In genomic region chr10:89643812-89644690, GRCh38 we compare ENCODE assay signal across 8 cellular contexts. TPM values are rescaled to one million over a fixed set of nuclear protein-coding genes. Genes with fewer than 3 reads are reported as not detected.
DNase-seq lines count a peak whose midpoint lies in the region; ATAC-seq lines count a peak whose summit lies in the region.

No MANE protein-coding gene starts in this region.

- peaks cover 8 to 11% (median 10%) of the 10 kb centered on the region in 4 donors for H3K4me1 Mint-ChIP-seq in CD4-positive, alpha-beta memory T cell
- H3K4me1 Mint-ChIP-seq in activated CD4-positive, alpha-beta memory T cell treated with anti-CD3 and anti-CD28 coated beads, Interleukin-2, amount 10 ng/mL, durations not matched to agents 7 days and 5 days: peaks cover 10% of the 10 kb centered on the region
- H3K4me1 Mint-ChIP-seq in effector memory CD8-positive, alpha-beta T cell (ENCODE audit: low read depth in 2 of 2): peaks cover 7% of the 10 kb centered on the region in 2 donors

- peak; percentile 83 for ATAC-seq in GM19438 (IDR thresholded peaks at IDR 0.05; ENCODE audit: low read depth, unreplicated experiment)
- peak; percentile 83 for ATAC-seq in HG03565 (IDR thresholded peaks at IDR 0.05; ENCODE audit: unreplicated experiment)
- peak; percentile 86 for ATAC-seq in effector memory CD8-positive, alpha-beta T cell (replicated peaks)

- peak; percentile 74 to 82 (median 75) for DNase-seq in CD4-positive, alpha-beta memory T cell
- peak; percentile 89 for DNase-seq in NCI-H748 treated with DMSO at 0.1 percent for 48 hours (lab: John Stamatoyannopoulos, UW)
- DNase-seq in activated CD4-positive, alpha-beta memory T cell treated with anti-CD3 and anti-CD28 coated beads, Interleukin-2, amount 10 ng/mL, durations not matched to agents 7 days and 5 days: peak; percentile 81
- peak; percentile 48 to 55 (median 53) for DNase-seq in effector memory CD8-positive, alpha-beta T cell
- peak; percentile 83 to 95 for DNase-seq in lung microvascular endothelial cell (ENCODE audit: low read depth in 2 of 2)
- DNase-seq in stimulated activated CD4-positive, alpha-beta T cell treated with anti-CD3 and anti-CD28 coated beads, TNF-alpha, amount 100 ng/mL, for 48 hours (ENCODE audit: low read depth in 3 of 3): peak; percentile 35 to 55 (median 46)

- CTCF ChIA-PET in CD4-positive, alpha-beta memory T cell (lab: Charles Lee; ENCODE audit: partially characterized antibody): interaction anchor here (1.0 to 1.8 kb wide), 5 partner anchors 10 to 1214 kb away, joined by 3 to 8 read pairs (median 3); partner anchors contain the start of genes HTR7 and KIF20B
- CTCF ChIA-PET in activated CD4-positive, alpha-beta memory T cell treated with anti-CD3 and anti-CD28 coated beads, Interleukin-2, amount 10 ng/mL, durations not matched to agents 7 days and 5 days (lab: Charles Lee): interaction anchor here (0.9 to 1.6 kb wide), 4 partner anchors 55 to 1228 kb away, joined by 3 to 7 read pairs (median 3); partner anchors contain the start of genes IFIT5, KIF20B and RPP30

- intact Hi-C loops in CD4-positive, alpha-beta memory T cell (cut with micrococcal nuclease): loop anchor here (1.0 to 10.0 kb wide), 5 partner anchors 29 to 1829 kb away; partner anchors contain the start of genes ATAD1, IFIT5, KIF20B and LIPA

- peaks cover 16% of the 10 kb centered on the region for H3K4me1 ChIP-seq in CD4-positive, alpha-beta memory T cell (ENCODE audit: insufficient read depth, low read length)

- no peaks in the 10 kb centered on the region for H3K36me3 ChIP-seq in CD4-positive, alpha-beta memory T cell (ENCODE audit: insufficient read depth, low read length)

- H3K27me3 Mint-ChIP-seq in CD4-positive, alpha-beta memory T cell: peaks cover 3 to 4% of the 10 kb centered on the region in 2 donors
- peaks cover 7% of the 10 kb centered on the region for H3K27me3 Mint-ChIP-seq in activated CD4-positive, alpha-beta memory T cell treated with anti-CD3 and anti-CD28 coated beads, Interleukin-2, amount 10 ng/mL, durations not matched to agents 7 days and 5 days
- peaks cover 21 to 28% of the 10 kb centered on the region in 2 donors for H3K27me3 Mint-ChIP-seq in effector memory CD8-positive, alpha-beta T cell

- peak overlapping the region; percentile 55 to 75 for H3K4me3 ChIP-seq in CD4-positive, alpha-beta memory T cell (ENCODE audit: low read length in 2 of 2)

- H3K27ac ChIP-seq in CD4-positive, alpha-beta memory T cell (ENCODE audit: low read depth, low read length): peak overlapping the region; percentile 43

- no peak overlapping the region for H3K27ac Mint-ChIP-seq in CD4-positive, alpha-beta memory T cell
- H3K27ac Mint-ChIP-seq in activated CD4-positive, alpha-beta memory T cell treated with anti-CD3 and anti-CD28 coated beads, Interleukin-2, amount 10 ng/mL, durations not matched to agents 7 days and 5 days: no peak overlapping the region
- H3K27ac Mint-ChIP-seq in effector memory CD8-positive, alpha-beta T cell: no peak overlapping the region

- H3K9me3 Mint-ChIP-seq in CD4-positive, alpha-beta memory T cell: peaks cover 0 to 1% (median 0%) of the 10 kb centered on the region in 8 donors
- H3K9me3 Mint-ChIP-seq in activated CD4-positive, alpha-beta memory T cell treated with anti-CD3 and anti-CD28 coated beads, Interleukin-2, amount 10 ng/mL, durations not matched to agents 7 days and 5 days: no peaks in the 10 kb centered on the region
- H3K9me3 Mint-ChIP-seq in effector memory CD8-positive, alpha-beta T cell: no peaks in the 10 kb centered on the region

- H3K27me3 ChIP-seq in CD4-positive, alpha-beta memory T cell (ENCODE audit: insufficient read depth, low read length): no peaks in the 10 kb centered on the region

- H3K4me3 Mint-ChIP-seq in CD4-positive, alpha-beta memory T cell: no peak overlapping the region
- no peak overlapping the region for H3K4me3 Mint-ChIP-seq in activated CD4-positive, alpha-beta memory T cell treated with anti-CD3 and anti-CD28 coated beads, Interleukin-2, amount 10 ng/mL, durations not matched to agents 7 days and 5 days
- no peak overlapping the region for H3K4me3 Mint-ChIP-seq in effector memory CD8-positive, alpha-beta T cell

- H3K36me3 Mint-ChIP-seq in CD4-positive, alpha-beta memory T cell: no peaks in the 10 kb centered on the region
- H3K36me3 Mint-ChIP-seq in activated CD4-positive, alpha-beta memory T cell treated with anti-CD3 and anti-CD28 coated beads, Interleukin-2, amount 10 ng/mL, durations not matched to agents 7 days and 5 days (ENCODE audit: low read depth): no peaks in the 10 kb centered on the region
- no peaks in the 10 kb centered on the region for H3K36me3 Mint-ChIP-seq in effector memory CD8-positive, alpha-beta T cell (ENCODE audit: insufficient read depth)

- POLR2A ChIA-PET in CD4-positive, alpha-beta memory T cell (lab: Charles Lee; ENCODE audit: partially characterized antibody): interaction anchor here (0.7 to 1.5 kb wide), 9 partner anchors 18 to 764 kb away, joined by 3 to 13 read pairs (median 5); partner anchors contain the start of genes IFIT2, IFIT5, KIF20B and STAMBPL1
- POLR2A ChIA-PET in activated CD4-positive, alpha-beta memory T cell treated with anti-CD3 and anti-CD28 coated beads, Interleukin-2, amount 10 ng/mL, durations not matched to agents 7 days and 5 days (lab: Charles Lee): interaction anchor here (0.9 to 2.5 kb wide), 16 partner anchors 10 to 312 kb away, joined by 3 to 43 read pairs (median 4); partner anchors contain the start of genes IFIT1, IFIT5 and KIF20B

- H3K9me3 ChIP-seq in CD4-positive, alpha-beta memory T cell (ENCODE audit: control insufficient read depth in 1 of 2, low read length in 2 of 2): no peaks in the 10 kb centered on the region

RNA-seq across cellular contexts. Expression of gene PANK1, which starts 1.0 kb away (rescaled TPM):
- total RNA-seq in CD4-positive, alpha-beta memory T cell: 1 to 10 TPM; 4.3 to 4.5 TPM
- 1 to 10 TPM; 1.6 to 1.9 TPM for polyA plus RNA-seq in CD4-positive, alpha-beta memory T cell
- 1 to 10 TPM; 4.7 to 6.1 TPM for total RNA-seq in activated CD4-positive, alpha-beta memory T cell treated with anti-CD3 and anti-CD28 coated beads, Interleukin-2, amount 10 ng/mL, durations not matched to agents 7 days and 5 days
- 1.3 and 1.6 TPM in 2 replicates for total RNA-seq in lung microvascular endothelial cell

RNA-seq across cellular contexts. Expression of gene KIF20B, which starts 57.3 kb away (rescaled TPM):
- total RNA-seq in CD4-positive, alpha-beta memory T cell: 10 to 100 TPM; 20.7 to 21.4 TPM
- polyA plus RNA-seq in CD4-positive, alpha-beta memory T cell: 10 to 100 TPM in 1 of 2 donors, 1 to 10 TPM in 1; 8.0 to 15.8 TPM
- total RNA-seq in activated CD4-positive, alpha-beta memory T cell treated with anti-CD3 and anti-CD28 coated beads, Interleukin-2, amount 10 ng/mL, durations not matched to agents 7 days and 5 days: 10 to 100 TPM; 82.1 to 83.5 TPM
- 2.4 and 5.0 TPM in 2 replicates for total RNA-seq in lung microvascular endothelial cell

Comparison
In these comparisons a context has a peak if more than half of its experiments do, and no peak if none do; other contexts are left out.
1. Peak in every context shown above with its lines: DNase-seq, ATAC-seq, H3K4me3 ChIP-seq and H3K27ac ChIP-seq.